Comparison of ENCODE assay signal across 23 cellular contexts in the genomic region with DNA sequence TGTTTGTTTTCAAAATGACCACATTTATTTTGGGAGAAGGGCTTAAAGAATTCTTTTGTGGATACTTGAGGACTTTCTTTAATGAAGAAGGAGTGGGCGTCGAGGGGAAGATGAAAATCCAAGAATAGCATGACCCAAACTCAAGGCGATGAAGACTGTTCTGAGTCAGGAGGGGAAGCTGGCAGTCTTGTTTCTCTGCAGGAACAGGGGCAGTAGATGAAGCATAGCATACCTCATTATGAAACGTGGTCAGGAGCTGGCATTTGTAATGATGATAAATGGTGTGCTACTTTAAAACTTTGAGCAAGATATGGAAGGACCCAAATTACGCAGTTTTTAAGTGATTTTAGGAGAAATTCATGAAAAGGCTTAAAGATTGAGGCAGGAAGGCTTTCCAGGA.
"Had no signal": no experiment of that assay in that cellular context is flagged by ENCODE, and none has a peak within 500 bp of the region (broad histone marks: within the 10 kb centered on the region; RNA-seq: fewer than 3 reads in every experiment).

No MANE protein-coding gene starts in this region.

- H3K4me1 ChIP-seq: gastrocnemius medialis, left lung, parathyroid adenoma, right lobe of liver, tibial nerve, upper lobe of left lung had no signal

- H3K36me3 Mint-ChIP-seq: naive thymus-derived CD4-positive, alpha-beta T cell; neural progenitor cell; stimulated activated naive B cell treated with anti-CD40 and anti-IgM and Interleukin-4, amounts not matched to agents 10 μg/mL and 1 μg/mL and 100 μg/mL, for 72 hours had no signal

- H3K79me2 ChIP-seq: parathyroid adenoma had no signal

- H3K4me1 Mint-ChIP-seq: naive thymus-derived CD4-positive, alpha-beta T cell; stimulated activated naive B cell treated with anti-CD40 and anti-IgM and Interleukin-4, amounts not matched to agents 10 μg/mL and 1 μg/mL and 100 μg/mL, for 72 hours had no signal

- H3K9me3 Mint-ChIP-seq: neural progenitor cell had no signal

- H3K27ac ChIP-seq: dorsolateral prefrontal cortex, gastrocnemius medialis, left lung, neural progenitor cell, parathyroid adenoma, right lobe of liver, thoracic aorta, tibial nerve, upper lobe of left lung had no signal

- H3K36me3 ChIP-seq: gastrocnemius medialis, left lung, neural progenitor cell, right lobe of liver, thoracic aorta, tibial nerve, upper lobe of left lung had no signal

- H2AFZ ChIP-seq: neural progenitor cell, parathyroid adenoma had no signal

- H3K27me3 ChIP-seq: gastrocnemius medialis, left lung, neural progenitor cell, tibial nerve, upper lobe of left lung had no signal

- H3K4me3 Mint-ChIP-seq: naive thymus-derived CD4-positive, alpha-beta T cell; nephron; neural progenitor cell; stimulated activated naive B cell treated with anti-CD40 and anti-IgM and Interleukin-4, amounts not matched to agents 10 μg/mL and 1 μg/mL and 100 μg/mL, for 72 hours; stimulated activated naive CD8-positive, alpha-beta T cell treated with anti-CD3 and anti-CD28 coated beads, Interleukin-15, Interleukin-2, amounts not matched to agents 100 ng/mL and 50 ng/mL, for 24 hours had no signal

- DNase-seq: dorsolateral prefrontal cortex; effector CD4-positive, alpha-beta T cell; foreskin fibroblast; gastrocnemius medialis; head of caudate nucleus; left cardiac atrium; left lung; mesendoderm; midbrain; naive thymus-derived CD4-positive, alpha-beta T cell; right lobe of liver; small intestine; stimulated activated CD4-positive, alpha-beta T cell treated with anti-CD3 and anti-CD28 coated beads, Interleukin-15, amount 100 ng/mL, for 24 hours; stimulated activated CD4-positive, alpha-beta T cell treated with anti-CD3 and anti-CD28 coated beads, Interleukin-2, amount 100 ng/mL, for 48 hours; stimulated activated naive B cell treated with anti-CD40 and anti-IgM and Interleukin-4, amounts not matched to agents 10 μg/mL and 1 μg/mL and 100 μg/mL, for 72 hours; upper lobe of left lung had no signal

- ATAC-seq: gastrocnemius medialis; left cardiac atrium; left lung; naive thymus-derived CD4-positive, alpha-beta T cell; right lobe of liver; stimulated activated naive B cell treated with anti-CD40 and anti-IgM and Interleukin-4, amounts not matched to agents 10 μg/mL and 1 μg/mL and 100 μg/mL, for 72 hours had no signal

- H3K4me3 ChIP-seq: dorsolateral prefrontal cortex, gastrocnemius medialis, left lung, neural progenitor cell, right lobe of liver, thoracic aorta, tibial nerve, upper lobe of left lung had no signal

- H3K27me3 Mint-ChIP-seq: progenitor cell of endocrine pancreas; stimulated activated naive B cell treated with anti-CD40 and anti-IgM and Interleukin-4, amounts not matched to agents 10 μg/mL and 1 μg/mL and 100 μg/mL, for 72 hours; stimulated activated naive CD8-positive, alpha-beta T cell treated with anti-CD3 and anti-CD28 coated beads, Interleukin-15, Interleukin-2, amounts not matched to agents 100 ng/mL and 50 ng/mL, for 24 hours had no signal

- H3K27ac Mint-ChIP-seq: naive thymus-derived CD4-positive, alpha-beta T cell; nephron; neural progenitor cell; progenitor cell of endocrine pancreas; stimulated activated naive B cell treated with anti-CD40 and anti-IgM and Interleukin-4, amounts not matched to agents 10 μg/mL and 1 μg/mL and 100 μg/mL, for 72 hours; stimulated activated naive CD8-positive, alpha-beta T cell treated with anti-CD3 and anti-CD28 coated beads, Interleukin-15, Interleukin-2, amounts not matched to agents 100 ng/mL and 50 ng/mL, for 24 hours had no signal

- H3K4me2 ChIP-seq: neural progenitor cell had no signal

- H3K9me3 ChIP-seq: gastrocnemius medialis, left lung, right lobe of liver, thoracic aorta, tibial nerve, upper lobe of left lung had no signal

- H3K9ac ChIP-seq: neural progenitor cell, parathyroid adenoma had no signal
